ENCODE assay signal across 30 cellular contexts in the genomic region with DNA sequence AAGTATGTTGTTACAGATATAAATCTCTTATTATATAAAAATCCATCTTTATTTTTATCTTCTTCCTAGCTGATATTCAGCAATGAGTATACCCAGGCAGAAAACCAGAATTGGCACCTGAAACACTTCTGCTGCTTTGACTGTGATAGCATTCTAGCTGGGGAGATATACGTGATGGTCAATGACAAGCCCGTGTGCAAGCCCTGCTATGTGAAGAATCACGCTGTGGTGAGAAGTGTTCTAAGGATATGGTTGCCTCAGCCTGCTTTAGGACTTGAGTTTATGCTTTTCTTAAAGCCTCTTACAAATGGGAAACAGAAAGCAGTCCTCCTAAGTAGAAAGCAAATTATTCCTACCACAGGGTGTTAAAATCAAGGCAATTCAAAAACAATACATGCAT.
"Had no signal": no experiment of that assay in that cellular context is flagged by ENCODE, and none has a peak within 500 bp of the region (broad histone marks: within the 10 kb centered on the region; RNA-seq: fewer than 3 reads in every experiment).

No MANE protein-coding gene starts in this region.

- DNase-seq: activated CD4-positive, alpha-beta T cell treated with anti-CD3 and anti-CD28 coated beads for 36 hours; activated CD4-positive, alpha-beta T cell treated with anti-CD3 and anti-CD28 coated beads, Interleukin-2, amount 50 U/mL, for 4 hours; activated CD4-positive, CD25-positive, alpha-beta regulatory T cell; activated gamma-delta T cell; activated naive CD4-positive, alpha-beta T cell treated with anti-CD3 and anti-CD28 coated beads, Interleukin-2, amount 10 ng/mL, durations not matched to agents 7 days and 5 days; activated T-cell treated with anti-CD3 and anti-CD28 coated beads, Interleukin-2, amount 50 U/mL, for 1 hour; anterior cingulate cortex; dermis blood vessel endothelial cell; effector CD4-positive, alpha-beta T cell; esophagus squamous epithelium; foreskin melanocyte; left ventricle myocardium inferior; naive B cell; nucleus accumbens; pancreas; retina; stimulated activated CD4-positive, alpha-beta T cell treated with anti-CD3 and anti-CD28 coated beads, Interleukin-1b, Interleukin-23, amount 100 ng/mL, for 48 hours; stimulated activated CD4-positive, alpha-beta T cell treated with anti-CD3 and anti-CD28 coated beads, Interleukin-4, amount 100 ng/mL, for 4 hours; stimulated activated CD8-positive, alpha-beta memory T cell treated with anti-CD3 and anti-CD28 coated beads, Interleukin-4, amount 100 ng/mL, for 48 hours; stimulated activated naive CD8-positive, alpha-beta T cell treated with anti-CD3 and anti-CD28 coated beads, Interleukin-15, amount 100 ng/mL, for 72 hours; substantia nigra; uterus had no signal

- H3K27ac ChIP-seq: epithelial cell of prostate, esophagus squamous epithelium, left ventricle myocardium inferior, pancreas, prostate gland, uterus had no signal

- H3K27ac Mint-ChIP-seq: activated CD4-positive, alpha-beta T cell treated with anti-CD3 and anti-CD28 coated beads for 36 hours; activated naive CD4-positive, alpha-beta T cell treated with anti-CD3 and anti-CD28 coated beads, Interleukin-2, amount 10 ng/mL, durations not matched to agents 7 days and 5 days; mesothelial cell of epicardium; stimulated activated memory B cell treated with anti-CD40 and anti-IgM and Interleukin-4, amounts not matched to agents 10 μg/mL and 1 μg/mL and 100 μg/mL, for 72 hours; T-helper 2 cell treated with Interferon-gamma antibody and Interleukin-4, amounts not matched to agents 5 μg/mL and 100 μg/mL, for 36 hours; type B pancreatic cell had no signal

- H3K4me2 ChIP-seq: smooth muscle cell had no signal

- ATAC-seq: activated CD4-positive, alpha-beta T cell treated with anti-CD3 and anti-CD28 coated beads for 36 hours; pancreas; stimulated activated memory B cell treated with anti-CD40 and anti-IgM and Interleukin-4, amounts not matched to agents 10 μg/mL and 1 μg/mL and 100 μg/mL, for 72 hours; stimulated activated naive CD8-positive, alpha-beta T cell treated with anti-CD3 and anti-CD28 coated beads, Interleukin-15, amount 100 ng/mL, for 72 hours had no signal

- H3K4me1 ChIP-seq: esophagus squamous epithelium, left ventricle myocardium inferior, pancreas, prostate gland, uterus had no signal

- H3K9me3 Mint-ChIP-seq: activated naive CD4-positive, alpha-beta T cell treated with anti-CD3 and anti-CD28 coated beads, Interleukin-2, amount 10 ng/mL, durations not matched to agents 7 days and 5 days; naive B cell; stimulated activated memory B cell treated with anti-CD40 and anti-IgM and Interleukin-4, amounts not matched to agents 10 μg/mL and 1 μg/mL and 100 μg/mL, for 72 hours; stimulated activated naive CD8-positive, alpha-beta T cell treated with anti-CD3 and anti-CD28 coated beads, Interleukin-15, amount 100 ng/mL, for 72 hours; T-helper 2 cell treated with Interferon-gamma antibody and Interleukin-4, amounts not matched to agents 5 μg/mL and 100 μg/mL, for 36 hours; type B pancreatic cell had no signal

- H3K4me3 Mint-ChIP-seq: activated CD4-positive, alpha-beta T cell treated with anti-CD3 and anti-CD28 coated beads for 36 hours; activated naive CD4-positive, alpha-beta T cell treated with anti-CD3 and anti-CD28 coated beads, Interleukin-2, amount 10 ng/mL, durations not matched to agents 7 days and 5 days; mesothelial cell of epicardium; naive B cell; neural crest cell; stimulated activated memory B cell treated with anti-CD40 and anti-IgM and Interleukin-4, amounts not matched to agents 10 μg/mL and 1 μg/mL and 100 μg/mL, for 72 hours; stimulated activated naive CD8-positive, alpha-beta T cell treated with anti-CD3 and anti-CD28 coated beads, Interleukin-15, amount 100 ng/mL, for 72 hours; T-helper 2 cell treated with Interferon-gamma antibody and Interleukin-4, amounts not matched to agents 5 μg/mL and 100 μg/mL, for 36 hours; type B pancreatic cell had no signal

- H3K9me3 ChIP-seq: esophagus squamous epithelium, left ventricle myocardium inferior, pancreas, prostate gland, uterus had no signal

- H3K4me1 Mint-ChIP-seq: mesothelial cell of epicardium; neural crest cell; stimulated activated memory B cell treated with anti-CD40 and anti-IgM and Interleukin-4, amounts not matched to agents 10 μg/mL and 1 μg/mL and 100 μg/mL, for 72 hours had no signal

- H3K27me3 Mint-ChIP-seq: activated CD4-positive, alpha-beta T cell treated with anti-CD3 and anti-CD28 coated beads for 36 hours; activated naive CD4-positive, alpha-beta T cell treated with anti-CD3 and anti-CD28 coated beads, Interleukin-2, amount 10 ng/mL, durations not matched to agents 7 days and 5 days; naive B cell; stimulated activated memory B cell treated with anti-CD40 and anti-IgM and Interleukin-4, amounts not matched to agents 10 μg/mL and 1 μg/mL and 100 μg/mL, for 72 hours; stimulated activated naive CD8-positive, alpha-beta T cell treated with anti-CD3 and anti-CD28 coated beads, Interleukin-15, amount 100 ng/mL, for 72 hours; type B pancreatic cell had no signal

- H3K4me3 ChIP-seq: esophagus squamous epithelium, left ventricle myocardium inferior, pancreas, prostate gland, smooth muscle cell, uterus had no signal

- H3K27me3 ChIP-seq: esophagus squamous epithelium, pancreas, uterus had no signal

- H3K36me3 ChIP-seq: prostate gland, uterus had no signal
